20 cellular contexts compared by ENCODE assay signal in the genomic region with DNA sequence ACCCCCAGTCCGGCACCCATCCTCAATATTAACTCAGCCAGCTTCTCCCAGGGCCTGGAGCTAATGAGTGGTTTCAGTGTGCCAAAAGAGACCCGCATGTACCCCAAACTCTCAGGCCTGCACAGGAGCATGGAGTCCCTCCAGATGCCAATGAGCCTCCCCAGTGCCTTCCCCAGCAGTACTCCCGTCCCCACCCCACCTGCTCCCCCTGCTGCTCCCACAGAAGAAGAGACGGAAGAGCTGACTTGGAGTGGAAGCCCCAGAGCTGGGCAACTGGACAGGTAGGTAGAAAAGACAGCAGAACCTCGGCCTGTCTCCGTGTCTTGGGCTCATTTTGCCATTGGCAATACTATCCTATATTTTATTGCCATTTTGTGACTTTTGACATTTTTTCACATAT. TPM values are rescaled to one million over a fixed set of nuclear protein-coding genes. Genes with fewer than 3 reads are reported as not detected.
DNase-seq lines count a peak whose midpoint lies in the region; ATAC-seq and TF ChIP-seq lines count a peak whose summit lies in the region.
"Had no signal": no experiment of that assay in that cellular context is flagged by ENCODE, and none has a peak within 500 bp of the region (broad histone marks: within the 10 kb centered on the region; RNA-seq: fewer than 3 reads in every experiment).

No MANE protein-coding gene starts in this region.

- H3K9me3 ChIP-seq in BE2C (no peaks in the 10 kb centered on the region), HCT116 (ENCODE audit: control insufficient read depth in 1 of 2, insufficient read depth in 1 of 2, low read depth in 1 of 2, low read length in 2 of 2) (no peaks in the 10 kb centered on the region), adipocyte (ENCODE audit: control insufficient read depth, low read length) (no peaks in the 10 kb centered on the region), MG63 (no peaks in the 10 kb centered on the region), vagina (no peaks in the 10 kb centered on the region)
- H3K9me3 ChIP-seq: BLaER1, SJCRH30 had no signal

- no peak overlapping the region for H2AFZ ChIP-seq in HCT116 (ENCODE audit: low read depth, low read length, poor library complexity, severe bottlenecking)

- CTCF ChIA-PET in HCT116 (lab: Charles Lee): interaction anchor here (0.8 to 1.8 kb wide), 3 partner anchors 9 to 74 kb away, joined by 3 to 6 read pairs (median 4); no protein-coding TSS in a partner anchor

- no peaks in the 10 kb centered on the region for H3K79me2 ChIP-seq in HCT116 (ENCODE audit: insufficient read depth, low read length)

- H3K4me3 ChIP-seq in BE2C (ENCODE audit: low read depth, low read length) (no peak overlapping the region), HCT116 (replicated peaks in 1 of 2; ENCODE audit: low read depth in 1 of 2, low read length in 2 of 2) (no peak overlapping the region), adipocyte (ENCODE audit: low read length) (no peak overlapping the region), MG63 (no peak overlapping the region), vagina (no peak overlapping the region)
- H3K4me3 ChIP-seq: BLaER1, coronary artery, SJCRH30 had no signal

- DNase-seq in BE2C (no peak), HCT116 (ENCODE audit: low read depth, low spot score) (no peak), adipocyte (ENCODE audit: low read depth) (no peak), iPS-NIHi11 (ENCODE audit: low spot score) (peak; percentile 29), MG63 (no peak), vagina (ENCODE audit: extremely low spot score in 2 of 2) (no peak)
- DNase-seq in stimulated activated naive CD4-positive, alpha-beta T cell (lab: John Stamatoyannopoulos, UW): no peak
- DNase-seq: activated CD4-positive, alpha-beta T cell treated with anti-CD3 and anti-CD28 coated beads for 36 hours; activated effector memory CD4-positive, alpha-beta T cell treated with anti-CD3 and anti-CD28 coated beads, Interleukin-2, amount 50 U/mL, for 16 hours; aorta; GF-D8; left ventricle myocardium superior; NCI-H1417; NCI-H2227 treated with DMSO at 0.1 percent for 48 hours; occipital lobe; right cardiac atrium; SJCRH30; T-helper 9 cell had no signal

- H3K9ac ChIP-seq in HCT116 (ENCODE audit: low read length) (no peak overlapping the region), adipocyte (ENCODE audit: low read length) (peak overlapping the region; percentile 35)
- H3K9ac ChIP-seq: BLaER1 had no signal

- no peaks in the 10 kb centered on the region for H3K27me3 ChIP-seq in BE2C
- no peaks in the 10 kb centered on the region for H3K27me3 ChIP-seq in HCT116 (ENCODE audit: insufficient read depth, low read length)
- H3K27me3 ChIP-seq in adipocyte (replicated peaks; ENCODE audit: control insufficient read depth, insufficient read depth, low read length): no peaks in the 10 kb centered on the region
- H3K27me3 ChIP-seq in MG63: no peaks in the 10 kb centered on the region
- H3K27me3 ChIP-seq in vagina: no peaks in the 10 kb centered on the region
- H3K27me3 ChIP-seq: BLaER1, SJCRH30 had no signal

- no peaks in the 10 kb centered on the region for H3K9me2 ChIP-seq in HCT116 (ENCODE audit: insufficient read depth)

- H3K27ac ChIP-seq in HCT116 (ENCODE audit: low read depth, low read length): no peak overlapping the region
- H3K27ac ChIP-seq in vagina: no peak overlapping the region
- H3K27ac ChIP-seq: BLaER1, SJCRH30 had no signal

- TF ChIP-seq CTCF in BE2C (IDR thresholded peaks at IDR 0.05; ENCODE audit: low read depth, low read length) (peak; percentile 9; the same call in 1 of the 2 replicates), HCT116 (IDR thresholded peaks at IDR 0.05 in 2 of 3, conservative IDR thresholded peaks at IDR 0.05 in 1 of 3; ENCODE audit: borderline replicate concordance in 1 of 3, insufficient read depth in 1 of 3, low read depth in 2 of 3, low read length in 2 of 3) (0 out of 6 replicates have a peak, but pooled peaks of 1 of the 3 experiments have one; percentile 5), vagina (IDR thresholded peaks at IDR 0.05) (no peak)

- H3K4me2 ChIP-seq in HCT116 (ENCODE audit: low read length): no peak overlapping the region
- H3K4me2 ChIP-seq: BLaER1 had no signal

- BruUV-seq in HCT116 (replicated peaks; lab: Mats Ljungman, UMichigan): no TSS peak

- H3K36me3 ChIP-seq in BE2C (peaks cover 19% of the 10 kb centered on the region), HCT116 (ENCODE audit: control insufficient read depth in 1 of 2, insufficient read depth in 2 of 2, low read length in 2 of 2) (peaks cover 17 to 21% of the 10 kb centered on the region in 2 experiments; a peak in 3 of 4 replicates), adipocyte (ENCODE audit: control insufficient read depth, insufficient read depth, low read length, severe bottlenecking) (peaks cover 84% of the 10 kb centered on the region), MG63 (peaks cover 84% of the 10 kb centered on the region), vagina (peaks cover 0 to 34% of the 10 kb centered on the region in 2 donors)

- peak; percentile 34; the same call in 1 of the 2 replicates for TF ChIP-seq RAD21 in HCT116 (IDR thresholded peaks at IDR 0.05; ENCODE audit: low read depth)

- RAD21 ChIA-PET in HCT116 (lab: Charles Lee; ENCODE audit: low non-redundant PET in 1 of 2, low total read pairs in 2 of 2, uncharacterized antibody in 2 of 2, unreplicated experiment in 2 of 2): interaction anchor here in 1 of 2 experiments (0.6 kb wide), 1 partner anchor 224 kb away, joined by 3 read pairs; no protein-coding TSS in a partner anchor

- intact Hi-C loops in HCT116 (cut with micrococcal nuclease) (no loop called here), vagina (cut with DNase I) (no loop called here)

- H4K20me1 ChIP-seq in HCT116 (ENCODE audit: insufficient read depth): no peaks in the 10 kb centered on the region

- POLR2A ChIA-PET in HCT116 (lab: Charles Lee): no interaction called here

- ATAC-seq in HCT116: 0 out of 2 replicates have a peak, but pooled peaks have one; percentile 40
- ATAC-seq: activated CD4-positive, alpha-beta T cell treated with anti-CD3 and anti-CD28 coated beads for 36 hours; left ventricle myocardium superior; right cardiac atrium had no signal

- H3K4me1 ChIP-seq in BE2C (no peaks in the 10 kb centered on the region), HCT116 (ENCODE audit: control insufficient read depth in 1 of 2, insufficient read depth in 2 of 2, low read length in 2 of 2) (no peaks in the 10 kb centered on the region), adipocyte (ENCODE audit: control insufficient read depth, insufficient read depth, low read length) (peaks cover 65% of the 10 kb centered on the region), vagina (peaks cover 45% of the 10 kb centered on the region)
- H3K4me1 ChIP-seq: SJCRH30 had no signal

- TF ChIP-seq POLR2A in HCT116 (IDR thresholded peaks at IDR 0.05; ENCODE audit: borderline replicate concordance, extremely low read depth, insufficient read depth, insufficient read length) (no peak), vagina (IDR thresholded peaks at IDR 0.05) (no peak)

TF ChIP-seq in HCT116, 20 proteins besides CTCF, POLR2A, EP300 and RAD21 (continues in another document):
- TF ChIP-seq, protein P1, sequence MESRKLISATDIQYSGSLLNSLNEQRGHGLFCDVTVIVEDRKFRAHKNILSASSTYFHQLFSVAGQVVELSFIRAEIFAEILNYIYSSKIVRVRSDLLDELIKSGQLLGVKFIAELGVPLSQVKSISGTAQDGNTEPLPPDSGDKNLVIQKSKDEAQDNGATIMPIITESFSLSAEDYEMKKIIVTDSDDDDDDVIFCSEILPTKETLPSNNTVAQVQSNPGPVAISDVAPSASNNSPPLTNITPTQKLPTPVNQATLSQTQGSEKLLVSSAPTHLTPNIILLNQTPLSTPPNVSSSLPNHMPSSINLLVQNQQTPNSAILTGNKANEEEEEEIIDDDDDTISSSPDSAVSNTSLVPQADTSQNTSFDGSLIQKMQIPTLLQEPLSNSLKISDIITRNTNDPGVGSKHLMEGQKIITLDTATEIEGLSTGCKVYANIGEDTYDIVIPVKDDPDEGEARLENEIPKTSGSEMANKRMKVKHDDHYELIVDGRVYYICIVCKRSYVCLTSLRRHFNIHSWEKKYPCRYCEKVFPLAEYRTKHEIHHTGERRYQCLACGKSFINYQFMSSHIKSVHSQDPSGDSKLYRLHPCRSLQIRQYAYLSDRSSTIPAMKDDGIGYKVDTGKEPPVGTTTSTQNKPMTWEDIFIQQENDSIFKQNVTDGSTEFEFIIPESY (IDR thresholded peaks at IDR 0.05; ENCODE audit: extremely low read depth, insufficient replicate concordance, low read length): no peak
- TF ChIP-seq YY1 (IDR thresholded peaks at IDR 0.05; ENCODE audit: extremely low read depth, insufficient replicate concordance, low read depth, low read length): no peak
- TF ChIP-seq, protein P2, sequence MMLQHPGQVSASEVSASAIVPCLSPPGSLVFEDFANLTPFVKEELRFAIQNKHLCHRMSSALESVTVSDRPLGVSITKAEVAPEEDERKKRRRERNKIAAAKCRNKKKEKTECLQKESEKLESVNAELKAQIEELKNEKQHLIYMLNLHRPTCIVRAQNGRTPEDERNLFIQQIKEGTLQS (IDR thresholded peaks at IDR 0.05): no peak
- no peak for TF ChIP-seq ZFX (IDR thresholded peaks at IDR 0.05)
- TF ChIP-seq, protein P3, sequence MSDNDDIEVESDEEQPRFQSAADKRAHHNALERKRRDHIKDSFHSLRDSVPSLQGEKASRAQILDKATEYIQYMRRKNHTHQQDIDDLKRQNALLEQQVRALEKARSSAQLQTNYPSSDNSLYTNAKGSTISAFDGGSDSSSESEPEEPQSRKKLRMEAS (IDR thresholded peaks at IDR 0.05): no peak
- no peak for TF ChIP-seq CBX3 (IDR thresholded peaks at IDR 0.05; ENCODE audit: low read depth)
- TF ChIP-seq FOSL1 (IDR thresholded peaks at IDR 0.05; ENCODE audit: low read depth): no peak
- TF ChIP-seq ZNF274 (IDR thresholded peaks at IDR 0.05; ENCODE audit: low read depth, low read length): no peak
- no peak for TF ChIP-seq EZH2 (IDR thresholded peaks at IDR 0.05)
- no peak for TF ChIP-seq SP1 (IDR thresholded peaks at IDR 0.05; ENCODE audit: low read depth)
- TF ChIP-seq EGR1 (IDR thresholded peaks at IDR 0.05; ENCODE audit: low read depth): no peak
- TF ChIP-seq SRF (IDR thresholded peaks at IDR 0.05; ENCODE audit: low read depth): no peak
- no peak for TF ChIP-seq CEBPB (IDR thresholded peaks at IDR 0.05; ENCODE audit: low read depth)
- TF ChIP-seq EZH2phosphoT487 (IDR thresholded peaks at IDR 0.05; ENCODE audit: borderline replicate concordance): no peak
- TF ChIP-seq TCF7L2 (IDR thresholded peaks at IDR 0.05; ENCODE audit: borderline replicate concordance, extremely low read depth, insufficient read depth, insufficient read length): no peak

RNA-seq across cellular contexts. Expression of a gene that starts 45.4 kb away (rescaled TPM):
- polyA plus RNA-seq in BE2C (2012; ENCODE audit: insufficient read depth, insufficient read length, low read depth): 39.1 TPM
- 80.6 TPM for total RNA-seq in HCT116 (2021; ENCODE audit: unreplicated experiment)
- 34.4 and 44.0 TPM in 2 replicates for polyA plus RNA-seq in HCT116 (2012)
- total RNA-seq in MG63 (2014; rRNA removed; shearing (Covaris generic); ENCODE audit: low replicate concordance): 23.8 and 32.1 TPM in 2 replicates
- 12.8 TPM for total RNA-seq in vagina
